ENCODE assay signal across 21 cellular contexts in the genomic region with DNA sequence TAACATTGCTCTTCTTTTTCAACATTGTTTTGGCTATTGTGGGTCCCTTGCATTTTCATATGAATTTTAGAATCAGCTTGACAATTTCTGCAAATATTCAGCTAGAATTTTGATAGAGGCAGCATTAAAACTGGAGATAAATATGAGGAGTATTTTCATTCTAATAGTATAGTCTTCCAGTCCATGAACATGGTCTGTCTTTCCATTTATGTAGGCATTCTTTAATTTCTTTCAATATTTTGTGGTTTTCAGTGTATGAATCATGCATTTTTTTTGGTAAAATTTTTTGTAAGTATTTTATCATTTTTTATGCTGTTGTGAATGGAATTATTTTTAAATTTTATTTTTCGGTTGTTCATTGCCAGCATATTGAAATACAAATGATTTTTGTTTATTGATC.
DNase-seq lines count a peak whose midpoint lies in the region; FAIRE-seq and TF ChIP-seq lines count a peak whose summit lies in the region.
"Had no signal": no experiment of that assay in that cellular context is flagged by ENCODE, and none has a peak within 500 bp of the region (broad histone marks: within the 10 kb centered on the region; RNA-seq: fewer than 3 reads in every experiment).

No MANE protein-coding gene starts in this region.

- TF ChIP-seq CTCF in kidney (IDR thresholded peaks at IDR 0.05; ENCODE audit: borderline replicate concordance, extremely low read depth, insufficient read depth): no peak
- no peak for TF ChIP-seq CTCF in osteocyte (IDR thresholded peaks at IDR 0.05)

- peaks cover 5% of the 10 kb centered on the region for H3K36me3 Mint-ChIP-seq in osteocyte (ENCODE audit: unreplicated experiment)
- H3K36me3 Mint-ChIP-seq: CD4-positive, CD25-positive, alpha-beta regulatory T cell; CD8-positive, alpha-beta memory T cell had no signal

- H3K27me3 Mint-ChIP-seq in osteocyte (ENCODE audit: unreplicated experiment): no peaks in the 10 kb centered on the region
- H3K27me3 Mint-ChIP-seq: B cell; CD4-positive, CD25-positive, alpha-beta regulatory T cell had no signal

- no peak overlapping the region for H3K27ac Mint-ChIP-seq in osteocyte (ENCODE audit: unreplicated experiment)
- H3K27ac Mint-ChIP-seq: B cell; CD4-positive, CD25-positive, alpha-beta regulatory T cell; CD8-positive, alpha-beta memory T cell had no signal

- H3K4me3 ChIP-seq in GM23248: no peak overlapping the region
- no peak overlapping the region for H3K4me3 ChIP-seq in kidney (ENCODE audit: low read length in 2 of 2)
- H3K4me3 ChIP-seq in MG63: no peak overlapping the region
- H3K4me3 ChIP-seq: BLaER1 had no signal

- in situ Hi-C loops in GM23248 (cut with MboI): no loop called here

- H3K9me3 ChIP-seq in GM23248 (ENCODE audit: low read depth): no peaks in the 10 kb centered on the region
- H3K9me3 ChIP-seq in kidney (ENCODE audit: control insufficient read depth in 1 of 2, low read length in 2 of 2): peaks cover 0 to 6% of the 10 kb centered on the region in 2 donors
- H3K9me3 ChIP-seq in MG63: no peaks in the 10 kb centered on the region

- no peaks in the 10 kb centered on the region for H3K79me2 ChIP-seq in GM23248 (ENCODE audit: insufficient read depth)

- no peaks in the 10 kb centered on the region for H3F3A ChIP-seq in GM23248 (ENCODE audit: insufficient read depth)

- H3K9ac ChIP-seq in GM23248: no peak overlapping the region
- no peak overlapping the region for H3K9ac ChIP-seq in kidney (ENCODE audit: low read length in 2 of 2)
- H3K9ac ChIP-seq: BLaER1 had no signal

- no peak overlapping the region for H2AFZ ChIP-seq in GM23248

- H3K27me3 ChIP-seq in GM23248 (replicated peaks; ENCODE audit: insufficient read depth) (no peaks in the 10 kb centered on the region), MG63 (no peaks in the 10 kb centered on the region)
- H3K27me3 ChIP-seq: BLaER1 had no signal

- H3K27ac ChIP-seq in GM23248: no peak overlapping the region
- H3K27ac ChIP-seq in kidney (ENCODE audit: low read depth in 2 of 2, low read length in 2 of 2): no peak overlapping the region
- H3K27ac ChIP-seq: BLaER1, C4-2B had no signal

- H3K9me3 Mint-ChIP-seq in osteocyte (ENCODE audit: unreplicated experiment): peaks cover 18% of the 10 kb centered on the region

- H3K36me3 ChIP-seq in GM23248 (ENCODE audit: low read depth) (no peaks in the 10 kb centered on the region), kidney (ENCODE audit: control insufficient read depth in 1 of 2, insufficient read depth in 2 of 2, low read length in 2 of 2) (no peaks in the 10 kb centered on the region), MG63 (no peaks in the 10 kb centered on the region)
- H3K36me3 ChIP-seq: BLaER1 had no signal

- no peaks in the 10 kb centered on the region for H3K4me1 ChIP-seq in GM23248 (ENCODE audit: insufficient read depth)
- H3K4me1 ChIP-seq in kidney (ENCODE audit: control insufficient read depth in 1 of 2, insufficient read depth in 1 of 2, low read depth in 1 of 2, low read length in 2 of 2): no peaks in the 10 kb centered on the region
- H3K4me1 ChIP-seq: BLaER1 had no signal

- DNase-seq in GM23248 (peak; percentile 0), LHCN-M2 (ENCODE audit: low read depth) (peak; percentile 8), fibroblast of peridontal ligament (ENCODE audit: extremely low read depth) (peak; percentile 5), kidney (no peak), osteocyte (ENCODE audit: extremely low spot score, unreplicated experiment) (no peak), T-helper 9 cell (no peak), MG63 (no peak)
- DNase-seq: Calu3; CD4-positive, CD25-positive, alpha-beta regulatory T cell; CD8-positive, alpha-beta memory T cell; COR-L47; DMS53; DMS79 treated with DMSO at 0.1 percent for 48 hours; GF-D8; H7; HCEC 1CT had no signal

- no peaks in the 10 kb centered on the region for H4K20me1 ChIP-seq in GM23248 (ENCODE audit: insufficient read depth)
- H4K20me1 ChIP-seq: BLaER1 had no signal

- H3K9me2 ChIP-seq in GM23248 (ENCODE audit: insufficient read depth): no peaks in the 10 kb centered on the region

- no peak overlapping the region for H3K4me2 ChIP-seq in GM23248 (ENCODE audit: unreplicated experiment)
- H3K4me2 ChIP-seq: BLaER1 had no signal

- WGBS in GM23248 (ENCODE audit: low coverage in 1 of 2, low lambda C conversion rate in 2 of 2, missing lambda C conversion rate in 2 of 2), 2 experiments: 39 to 46% methylated on average over 1 of the region's 1 CpG

- H3K4me3 Mint-ChIP-seq in osteocyte (ENCODE audit: unreplicated experiment): no peak overlapping the region
- H3K4me3 Mint-ChIP-seq: B cell; CD4-positive, CD25-positive, alpha-beta regulatory T cell had no signal

- intact Hi-C loops in kidney (cut with DNase I): no loop called here

- no peaks in the 10 kb centered on the region for H3K4me1 Mint-ChIP-seq in osteocyte (ENCODE audit: unreplicated experiment)
- H3K4me1 Mint-ChIP-seq: B cell; CD4-positive, CD25-positive, alpha-beta regulatory T cell; CD8-positive, alpha-beta memory T cell had no signal

- peak; percentile 85 for FAIRE-seq in kidney (lab: Jason Lieb, UNC)
- FAIRE-seq: GM12891, H1 had no signal

Comparison
In these comparisons a context has a peak if more than half of its experiments do, and no peak if none do; other contexts are left out.
1. DNase-seq: peak in GM23248 (single experiment), LHCN-M2 (single experiment) and fibroblast of peridontal ligament (single experiment); none in kidney (single experiment), osteocyte (single experiment), T-helper 9 cell (single experiment) and MG63 (single experiment).